Comparison of ENCODE assay signal across 26 cellular contexts in the genomic region with DNA sequence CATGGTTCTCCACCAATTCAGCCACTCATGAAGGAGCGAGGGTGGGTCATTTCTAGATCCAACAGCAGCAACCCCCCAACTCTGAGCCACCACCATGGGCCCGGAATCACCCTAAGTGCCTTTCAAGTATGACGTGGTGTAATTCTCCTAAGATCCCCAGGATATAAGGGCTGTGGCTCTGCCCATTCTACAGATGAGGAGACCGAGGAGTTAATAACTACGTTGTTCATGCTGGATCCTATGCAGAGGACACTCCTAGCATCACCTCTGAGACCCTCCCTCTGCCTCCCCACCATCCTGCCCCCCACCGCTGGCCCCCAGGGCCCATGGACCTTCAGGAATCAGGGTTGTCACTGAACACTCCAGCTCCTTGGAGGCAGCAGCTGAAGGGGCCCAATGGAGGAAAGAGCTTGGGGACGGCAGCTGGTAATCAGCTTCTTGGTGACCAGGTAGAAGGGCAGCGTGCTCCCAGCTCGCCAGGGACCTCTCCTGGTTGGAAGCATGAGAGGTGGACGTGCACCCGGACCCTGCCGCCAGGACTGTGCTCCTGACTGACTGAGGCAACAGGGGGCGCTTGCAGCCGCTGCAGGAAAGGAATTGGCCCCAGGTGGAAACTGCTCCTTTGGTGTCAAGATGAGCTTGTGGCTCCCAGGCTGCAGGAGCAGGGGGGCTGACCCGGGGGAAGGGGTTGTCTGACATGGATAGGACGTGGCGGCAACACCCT. TPM values are rescaled to one million over a fixed set of nuclear protein-coding genes. Genes with fewer than 3 reads are reported as not detected.
"Had no signal": no experiment of that assay in that cellular context is flagged by ENCODE, and none has a peak within 500 bp of the region (broad histone marks: within the 10 kb centered on the region; RNA-seq: fewer than 3 reads in every experiment).

No MANE protein-coding gene starts in this region.

- ATAC-seq: activated T-helper 17 cell treated with anti-CD3 and anti-CD28 coated beads, Interleukin-2, amount 50 U/mL, for 72 hours; left lung; mucosa of descending colon; naive thymus-derived CD8-positive, alpha-beta T cell had no signal

- H3K4me1 ChIP-seq: ascending aorta, breast epithelium, left lung, right atrium auricular region, transverse colon, vagina had no signal

- H3K27ac Mint-ChIP-seq: activated T-helper 17 cell treated with anti-CD3 and anti-CD28 coated beads, Interleukin-2, amount 50 U/mL, for 72 hours; naive thymus-derived CD8-positive, alpha-beta T cell had no signal

- H3K27ac ChIP-seq: ascending aorta, breast epithelium, epithelial cell of prostate, left lung, right atrium auricular region, skin epidermis, transverse colon, vagina had no signal

- FAIRE-seq: kidney had no signal

- H3K36me3 ChIP-seq: ascending aorta, breast epithelium, left lung, right atrium auricular region, transverse colon, vagina had no signal

- H3K4me1 Mint-ChIP-seq: activated T-helper 17 cell treated with anti-CD3 and anti-CD28 coated beads, Interleukin-2, amount 50 U/mL, for 72 hours; naive thymus-derived CD8-positive, alpha-beta T cell had no signal

- H3K36me3 Mint-ChIP-seq: naive thymus-derived CD8-positive, alpha-beta T cell had no signal

- H3K9me3 ChIP-seq: ascending aorta, breast epithelium, left lung, mucosa of descending colon, right atrium auricular region, transverse colon, vagina had no signal

- H3K27me3 ChIP-seq: ascending aorta, breast epithelium, right atrium auricular region, transverse colon, vagina had no signal

- H3K4me3 Mint-ChIP-seq: activated T-helper 17 cell treated with anti-CD3 and anti-CD28 coated beads, Interleukin-2, amount 50 U/mL, for 72 hours; naive thymus-derived CD8-positive, alpha-beta T cell had no signal

- DNase-seq: activated CD4-positive, alpha-beta T cell treated with anti-CD3 and anti-CD28 coated beads for 1 hour; activated CD4-positive, alpha-beta T cell treated with anti-CD3 and anti-CD28 coated beads, Interleukin-2, amount 50 U/mL, for 4 hours; activated naive CD4-positive, alpha-beta T cell treated with Interleukin-2 at 50 U/mL for 16 hours; cerebellar nuclear complex; effector memory CD4-positive, alpha-beta T cell; foreskin melanocyte; kidney; left lung; mucosa of descending colon; naive thymus-derived CD8-positive, alpha-beta T cell; nucleus accumbens; stimulated activated CD4-positive, alpha-beta T cell treated with anti-CD3 and anti-CD28 coated beads, Interleukin-4, amount 100 ng/mL, for 4 hours; stimulated activated CD8-positive, alpha-beta memory T cell treated with anti-CD3 and anti-CD28 coated beads, Interleukin-4, amount 100 ng/mL, for 48 hours; stimulated activated naive CD4-positive, alpha-beta T cell treated with Interleukin-2 at 50 U/mL for 16 hours; substantia nigra; T-helper 9 cell; transverse colon had no signal

- H3K4me3 ChIP-seq: ascending aorta, breast epithelium, left lung, mucosa of descending colon, right atrium auricular region, skin epidermis, transverse colon, vagina had no signal

- H3K9me3 Mint-ChIP-seq: activated T-helper 17 cell treated with anti-CD3 and anti-CD28 coated beads, Interleukin-2, amount 50 U/mL, for 72 hours; naive thymus-derived CD8-positive, alpha-beta T cell had no signal

RNA-seq across cellular contexts. Expression of gene CACNG1, which starts 28.2 kb away (rescaled TPM):
- total RNA-seq: activated T-helper 17 cell treated with anti-CD3 and anti-CD28 coated beads, Interleukin-2, amount 50 U/mL, for 72 hours; ascending aorta; breast epithelium; fibroblast of lung; kidney; left lung; mucosa of descending colon; naive thymus-derived CD8-positive, alpha-beta T cell; posterior vena cava; right atrium auricular region; transverse colon; vagina had no signal
- polyA plus RNA-seq: fibroblast of lung; naive thymus-derived CD8-positive, alpha-beta T cell had no signal

RNA-seq across cellular contexts. Expression of gene CACNG4, which starts 51.7 kb away (rescaled TPM):
- total RNA-seq: activated T-helper 17 cell treated with anti-CD3 and anti-CD28 coated beads, Interleukin-2, amount 50 U/mL, for 72 hours; ascending aorta; fibroblast of lung; naive thymus-derived CD8-positive, alpha-beta T cell; posterior vena cava had no signal
- polyA plus RNA-seq: fibroblast of lung; naive thymus-derived CD8-positive, alpha-beta T cell had no signal
